10 cellular contexts compared by ENCODE assay signal in genomic region chr21:38817371-38818335, GRCh38. TPM values are rescaled to one million over a fixed set of nuclear protein-coding genes. Genes with fewer than 3 reads are reported as not detected.
DNase-seq lines count a peak whose midpoint lies in the region; ATAC-seq, FAIRE-seq and TF ChIP-seq lines count a peak whose summit lies in the region.
"Had no signal": no experiment of that assay in that cellular context is flagged by ENCODE, and none has a peak within 500 bp of the region (broad histone marks: within the 10 kb centered on the region; RNA-seq: fewer than 3 reads in every experiment).

No MANE protein-coding gene starts in this region.

- no peak for TF ChIP-seq EP300 in ovary (IDR thresholded peaks at IDR 0.05)

- TF ChIP-seq POLR2A in ovary (IDR thresholded peaks at IDR 0.05): no peak

- H3K27ac ChIP-seq in AG04450 (ENCODE audit: low read depth, low read length) (peak overlapping the region; percentile 39), fibroblast of lung (ENCODE audit: insufficient read depth, low read length) (peak overlapping the region; percentile 64), ovary (no peak overlapping the region)
- H3K27ac ChIP-seq: BLaER1 had no signal

- peaks cover 9% of the 10 kb centered on the region for H3K79me2 ChIP-seq in fibroblast of lung (ENCODE audit: control insufficient read depth, insufficient read depth, low read length)

- H3K4me1 Mint-ChIP-seq in osteocyte (ENCODE audit: unreplicated experiment): peaks cover 26% of the 10 kb centered on the region
- no peaks in the 10 kb centered on the region for H3K4me1 Mint-ChIP-seq in activated CD8-positive, alpha-beta T cell treated with anti-CD3 and anti-CD28 coated beads, Interleukin-2, amount 10 ng/mL, durations not matched to agents 7 days and 5 days (ENCODE audit: low read depth)
- H3K4me1 Mint-ChIP-seq: nephron had no signal

- H2AFZ ChIP-seq in fibroblast of lung (ENCODE audit: low read length): no peak overlapping the region

- no peaks in the 10 kb centered on the region for H3K9me3 ChIP-seq in AG04450 (ENCODE audit: control insufficient read depth, insufficient read depth, low read length)
- H3K9me3 ChIP-seq in fibroblast of lung (ENCODE audit: control insufficient read depth, insufficient read depth, low read depth, low read length): no peaks in the 10 kb centered on the region
- no peaks in the 10 kb centered on the region for H3K9me3 ChIP-seq in ovary

- no peak overlapping the region for H3K4me3 Mint-ChIP-seq in osteocyte (ENCODE audit: unreplicated experiment)
- no peak overlapping the region for H3K4me3 Mint-ChIP-seq in activated CD8-positive, alpha-beta T cell treated with anti-CD3 and anti-CD28 coated beads, Interleukin-2, amount 10 ng/mL, durations not matched to agents 7 days and 5 days
- H3K4me3 Mint-ChIP-seq: nephron had no signal

- no peak for ATAC-seq in activated CD8-positive, alpha-beta T cell treated with anti-CD3 and anti-CD28 coated beads, Interleukin-2, amount 10 ng/mL, durations not matched to agents 7 days and 5 days

- WGBS in ovary, 3 donors: 87 to 89% (median 88%) methylated on average over 14 of the region's 14 CpGs

- CTCF ChIA-PET in AG04450 (lab: Charles Lee): interaction anchor here (1.4 to 2.0 kb wide), 2 partner anchors 83 to 320 kb away, joined by 3 to 5 read pairs; no protein-coding TSS in a partner anchor
- CTCF ChIA-PET in activated CD8-positive, alpha-beta T cell treated with anti-CD3 and anti-CD28 coated beads, Interleukin-2, amount 10 ng/mL, durations not matched to agents 7 days and 5 days (lab: Charles Lee): interaction anchor here (1.4 kb wide), 1 partner anchor 10 kb away, joined by 5 read pairs; no protein-coding TSS in a partner anchor

- TF ChIP-seq CTCF in AG04450 (IDR thresholded peaks at IDR 0.05; ENCODE audit: low read depth, low read length) (no peak), fibroblast of lung (conservative IDR thresholded peaks at IDR 0.05 in 1 of 2, IDR thresholded peaks at IDR 0.05 in 1 of 2; ENCODE audit: low read depth in 1 of 2, low read length in 2 of 2) (no peak), osteocyte (IDR thresholded peaks at IDR 0.05) (no peak), ovary (IDR thresholded peaks at IDR 0.05) (no peak)

- H3K36me3 Mint-ChIP-seq in osteocyte (ENCODE audit: unreplicated experiment): peaks cover 80% of the 10 kb centered on the region
- H3K36me3 Mint-ChIP-seq in activated CD8-positive, alpha-beta T cell treated with anti-CD3 and anti-CD28 coated beads, Interleukin-2, amount 10 ng/mL, durations not matched to agents 7 days and 5 days (ENCODE audit: low read depth): peaks cover 88% of the 10 kb centered on the region

- H3K4me3 ChIP-seq in AG04450 (ENCODE audit: low read depth, low read length): no peak overlapping the region
- H3K4me3 ChIP-seq in fibroblast of lung (replicated peaks in 1 of 4; ENCODE audit: control extremely low read depth in 1 of 4, insufficient read depth in 1 of 4, low read depth in 3 of 4, low read length in 4 of 4): no peak overlapping the region
- no peak overlapping the region for H3K4me3 ChIP-seq in ovary
- H3K4me3 ChIP-seq: BLaER1 had no signal

- POLR2A ChIA-PET in AG04450 (lab: Yijun Ruan, JAX): interaction anchor here (1.0 to 1.1 kb wide), 3 partner anchors 8 to 44 kb away, joined by 3 read pairs; partner anchors contain the start of gene ETS2
- POLR2A ChIA-PET in activated CD8-positive, alpha-beta T cell treated with anti-CD3 and anti-CD28 coated beads, Interleukin-2, amount 10 ng/mL, durations not matched to agents 7 days and 5 days (lab: Charles Lee): no interaction called here

- H3K4me2 ChIP-seq in fibroblast of lung (ENCODE audit: extremely low read depth, insufficient read depth, low read length): peak overlapping the region; percentile 33
- H3K4me2 ChIP-seq: BLaER1 had no signal

- H3K27ac Mint-ChIP-seq in osteocyte (ENCODE audit: unreplicated experiment): no peak overlapping the region
- no peak overlapping the region for H3K27ac Mint-ChIP-seq in activated CD8-positive, alpha-beta T cell treated with anti-CD3 and anti-CD28 coated beads, Interleukin-2, amount 10 ng/mL, durations not matched to agents 7 days and 5 days
- H3K27ac Mint-ChIP-seq: nephron had no signal

- H4K20me1 ChIP-seq in fibroblast of lung (ENCODE audit: control insufficient read depth, extremely low read depth, insufficient read depth, low read length): no peaks in the 10 kb centered on the region

- H3K36me3 ChIP-seq in fibroblast of lung (ENCODE audit: control insufficient read depth, insufficient read depth, low read length) (peaks cover 49% of the 10 kb centered on the region), ovary (no peaks in the 10 kb centered on the region)

- H3K27me3 ChIP-seq in AG04450 (ENCODE audit: control insufficient read depth, insufficient read depth, low read length): no peaks in the 10 kb centered on the region
- H3K27me3 ChIP-seq in fibroblast of lung (ENCODE audit: control insufficient read depth, insufficient read depth, low read length): no peaks in the 10 kb centered on the region
- no peaks in the 10 kb centered on the region for H3K27me3 ChIP-seq in ovary
- H3K27me3 ChIP-seq: BLaER1 had no signal

- no peak overlapping the region for H3K9ac ChIP-seq in fibroblast of lung (ENCODE audit: insufficient read depth, low read length)
- H3K9ac ChIP-seq: BLaER1 had no signal

- no peaks in the 10 kb centered on the region for H3K27me3 Mint-ChIP-seq in osteocyte (ENCODE audit: unreplicated experiment)
- H3K27me3 Mint-ChIP-seq in activated CD8-positive, alpha-beta T cell treated with anti-CD3 and anti-CD28 coated beads, Interleukin-2, amount 10 ng/mL, durations not matched to agents 7 days and 5 days (ENCODE audit: low read depth): no peaks in the 10 kb centered on the region

- intact Hi-C loops in ovary (cut with DNase I): no loop called here

- no peaks in the 10 kb centered on the region for H3K9me3 Mint-ChIP-seq in osteocyte (ENCODE audit: unreplicated experiment)
- H3K9me3 Mint-ChIP-seq in activated CD8-positive, alpha-beta T cell treated with anti-CD3 and anti-CD28 coated beads, Interleukin-2, amount 10 ng/mL, durations not matched to agents 7 days and 5 days (ENCODE audit: insufficient read depth): no peaks in the 10 kb centered on the region
- H3K9me3 Mint-ChIP-seq: nephron had no signal

- H3K4me1 ChIP-seq in fibroblast of lung (ENCODE audit: control insufficient read depth, extremely low read depth, insufficient read depth, low read length) (peaks cover 27% of the 10 kb centered on the region), ovary (ENCODE audit: insufficient read depth) (no peaks in the 10 kb centered on the region)

- peak; percentile 84 for FAIRE-seq in RCC 7860 (lab: Jason Lieb, UNC)
- FAIRE-seq in frontal cortex (lab: Jason Lieb, UNC): no peak

- DNase-seq in AG04450 (ENCODE audit: low read depth, low spot score): no peak
- DNase-seq in RCC 7860 (ENCODE audit: low spot score): peak; percentile 82
- DNase-seq in fibroblast of lung (ENCODE audit: low read depth in 2 of 2): peak; percentile 78 to 79
- peak; percentile 70 for DNase-seq in osteocyte (ENCODE audit: extremely low spot score, unreplicated experiment)
- no peak for DNase-seq in ovary
- no peak for DNase-seq in activated T-cell treated with anti-CD3 and anti-CD28 coated beads for 4 hours
- no peak for DNase-seq in frontal cortex (ENCODE audit: low spot score in 2 of 2)
- no peak for DNase-seq in activated CD8-positive, alpha-beta T cell treated with anti-CD3 and anti-CD28 coated beads, Interleukin-2, amount 10 ng/mL, durations not matched to agents 7 days and 5 days

RNA-seq across cellular contexts. Expression of gene ETS2, which starts 11.9 kb away (rescaled TPM):
- polyA plus RNA-seq in AG04450 (2011; rRNA removed) (60.1 and 62.7 TPM in 2 replicates), fibroblast of lung (28.0 and 60.5 TPM in 2 replicates), ovary (10 to 100 TPM; 35.8 to 81.1 TPM)
- 60.1 and 67.9 TPM in 2 replicates for polyA minus RNA-seq in AG04450 (2011; rRNA and poly(A)+ RNA removed)
- total RNA-seq in fibroblast of lung (70.4 and 77.3 TPM in 2 replicates), osteocyte (18.2 and 18.8 TPM in 2 replicates), ovary (100 to 1,000 TPM in 2 of 7 donors, 10 to 100 TPM in 5; 57.5 to 152 (median 79.6) TPM), frontal cortex (11.0 TPM)
- polyA plus RNA-seq in fibroblast of lung (2012): 21.6 and 41.3 TPM in 2 replicates
- polyA minus RNA-seq in fibroblast of lung (ENCODE audit: low replicate concordance): 30.0 and 65.8 TPM in 2 replicates
- 10 to 100 TPM; 17.0 to 20.1 TPM for total RNA-seq in activated CD8-positive, alpha-beta T cell treated with anti-CD3 and anti-CD28 coated beads, Interleukin-2, amount 10 ng/mL, durations not matched to agents 7 days and 5 days

Comparison
In these comparisons a context has a peak if more than half of its experiments do, and no peak if none do; other contexts are left out.
1. DNase-seq: peak in RCC 7860 (single experiment), fibroblast of lung (2 of 2) and osteocyte (single experiment); none in AG04450 (single experiment), ovary (0 of 5), activated T-cell treated with anti-CD3 and anti-CD28 coated beads for 4 hours (single experiment), frontal cortex (0 of 2) and activated CD8-positive, alpha-beta T cell treated with anti-CD3 and anti-CD28 coated beads, Interleukin-2, amount 10 ng/mL, durations not matched to agents 7 days and 5 days (single experiment).
2. H3K27ac ChIP-seq: peak in AG04450 (single experiment) and fibroblast of lung (single experiment); none in ovary (0 of 2).